ENCODE assay signal across 32 cellular contexts in the genomic region with DNA sequence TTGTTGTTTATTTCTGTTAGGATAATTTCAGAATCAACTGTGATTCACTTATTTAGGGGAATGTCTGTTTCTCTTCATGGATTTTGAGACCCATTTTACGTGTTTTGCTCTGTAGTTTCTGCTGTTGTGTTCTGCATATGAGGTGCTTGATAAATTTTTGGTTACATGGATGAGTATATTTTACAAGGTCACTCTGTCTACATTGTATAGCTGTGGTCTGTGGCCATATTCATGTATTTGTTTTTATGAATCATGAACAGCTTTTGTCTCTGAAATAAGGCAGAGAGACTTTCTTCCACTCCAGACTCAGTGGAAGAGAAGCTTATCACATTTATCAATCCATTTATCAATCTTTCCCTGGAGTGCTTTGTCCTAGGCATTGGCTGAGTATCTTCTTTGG. TPM values are rescaled to one million over a fixed set of nuclear protein-coding genes. Genes with fewer than 3 reads are reported as not detected.
A peak's percentile ranks its signal among the peaks of the same experiment; 100 is the strongest.
DNase-seq lines count a peak whose midpoint lies in the region; ATAC-seq and TF ChIP-seq lines count a peak whose summit lies in the region.
"Had no signal": no experiment of that assay in that cellular context is flagged by ENCODE, and none has a peak within 500 bp of the region (broad histone marks: within the 10 kb centered on the region; RNA-seq: fewer than 3 reads in every experiment).

No MANE protein-coding gene starts in this region.

- H3K27ac Mint-ChIP-seq in GM23338, result peak overlapping the region; percentile 2; the same call in 1 of the 2 replicates
- H3K27ac Mint-ChIP-seq in activated T-helper 17 cell treated with anti-CD3 and anti-CD28 coated beads, Interleukin-2, amount 50 U/mL, for 72 hours, result peak overlapping the region; percentile 92
- peak overlapping the region; percentile 71 for H3K27ac Mint-ChIP-seq in nephron progenitor cell
- H3K27ac Mint-ChIP-seq in effector memory CD8-positive, alpha-beta T cell, result no peak overlapping the region
- H3K27ac Mint-ChIP-seq: HFFc6, T-cell had no signal

- H3F3A ChIP-seq in GM23338 (replicated peaks; ENCODE audit: low read depth), result no peaks in the 10 kb centered on the region

- peaks cover 20 to 60% (median 43%) of the 10 kb centered on the region in 10 experiments for H3K4me1 ChIP-seq in BLaER1 treated with 17β-estradiol and CSF1 and Interleukin-3, amounts not matched to agents 10 nM and 100 nM
- peaks cover 14% of the 10 kb centered on the region for H3K4me1 ChIP-seq in GM23338 (ENCODE audit: insufficient read depth)
- H3K4me1 ChIP-seq: prostate gland had no signal

- ATAC-seq in GM23338 (no peak), GM18519 (IDR thresholded peaks at IDR 0.05; ENCODE audit: low FRiP score, unreplicated experiment) (no peak), GM21576 (IDR thresholded peaks at IDR 0.05; ENCODE audit: unreplicated experiment) (no peak)
- peak; percentile 51 for ATAC-seq in activated T-helper 17 cell treated with anti-CD3 and anti-CD28 coated beads, Interleukin-2, amount 50 U/mL, for 72 hours (replicated peaks)
- no peak for ATAC-seq in effector memory CD8-positive, alpha-beta T cell (replicated peaks)
- ATAC-seq: T-cell had no signal

- peak overlapping the region; percentile 32 to 73 (median 55); a peak in 16 of 22 replicates for H3K4me2 ChIP-seq in BLaER1 treated with 17β-estradiol and CSF1 and Interleukin-3, amounts not matched to agents 10 nM and 100 nM
- H3K4me2 ChIP-seq in GM23338, result no peak overlapping the region

- no peak overlapping the region for H3K4me3 ChIP-seq in BLaER1 treated with 17β-estradiol and CSF1 and Interleukin-3, amounts not matched to agents 10 nM and 100 nM
- H3K4me3 ChIP-seq in GM23338, result no peak overlapping the region
- H3K4me3 ChIP-seq: coronary artery, esophagus muscularis mucosa, left ventricle myocardium inferior, prostate gland, sigmoid colon, suprapubic skin, upper lobe of left lung had no signal

- peaks cover 94% of the 10 kb centered on the region for H3K79me2 ChIP-seq in GM23338 (replicated peaks; ENCODE audit: insufficient read depth)

- no peak overlapping the region for H2AFZ ChIP-seq in GM23338

- H3K27me3 ChIP-seq in BLaER1 treated with 17β-estradiol and CSF1 and Interleukin-3, amounts not matched to agents 10 nM and 100 nM, result no peaks in the 10 kb centered on the region
- no peaks in the 10 kb centered on the region for H3K27me3 ChIP-seq in GM23338 (ENCODE audit: insufficient read depth)
- H3K27me3 ChIP-seq: esophagus muscularis mucosa, sigmoid colon, suprapubic skin, upper lobe of left lung had no signal

- H3K36me3 Mint-ChIP-seq in GM23338 (ENCODE audit: low read depth) (no peaks in the 10 kb centered on the region), nephron progenitor cell (ENCODE audit: low read depth) (peaks cover 7% of the 10 kb centered on the region)
- peaks cover 6% of the 10 kb centered on the region for H3K36me3 Mint-ChIP-seq in activated T-helper 17 cell treated with anti-CD3 and anti-CD28 coated beads, Interleukin-2, amount 50 U/mL, for 72 hours (ENCODE audit: low read depth)
- no peaks in the 10 kb centered on the region for H3K36me3 Mint-ChIP-seq in effector memory CD8-positive, alpha-beta T cell (ENCODE audit: insufficient read depth)
- H3K36me3 Mint-ChIP-seq: T-cell had no signal

- no peaks in the 10 kb centered on the region for H3K9me3 Mint-ChIP-seq in GM23338
- no peaks in the 10 kb centered on the region for H3K9me3 Mint-ChIP-seq in activated T-helper 17 cell treated with anti-CD3 and anti-CD28 coated beads, Interleukin-2, amount 50 U/mL, for 72 hours
- H3K9me3 Mint-ChIP-seq in nephron progenitor cell, result no peaks in the 10 kb centered on the region
- no peaks in the 10 kb centered on the region for H3K9me3 Mint-ChIP-seq in effector memory CD8-positive, alpha-beta T cell
- H3K9me3 Mint-ChIP-seq: HFFc6, T-cell had no signal

- TF ChIP-seq CTCF in GM23338 (conservative IDR thresholded peaks at IDR 0.05; ENCODE audit: low read depth in 2 of 2) (no peak), nephron progenitor cell (IDR thresholded peaks at IDR 0.05) (no peak)

- H3K27ac ChIP-seq in BLaER1 treated with 17β-estradiol and CSF1 and Interleukin-3, amounts not matched to agents 10 nM and 100 nM, result peak overlapping the region in 1 of 11 experiments; percentile 14; a peak in 1 of 22 replicates
- H3K27ac ChIP-seq in GM23338 (ENCODE audit: low read depth), result no peak overlapping the region
- H3K27ac ChIP-seq: coronary artery, esophagus muscularis mucosa, left ventricle myocardium inferior, prostate gland, sigmoid colon, suprapubic skin had no signal

- peaks cover 34% of the 10 kb centered on the region for H3K4me1 Mint-ChIP-seq in GM23338
- peaks cover 45% of the 10 kb centered on the region for H3K4me1 Mint-ChIP-seq in activated T-helper 17 cell treated with anti-CD3 and anti-CD28 coated beads, Interleukin-2, amount 50 U/mL, for 72 hours
- H3K4me1 Mint-ChIP-seq in nephron progenitor cell, result peaks cover 14% of the 10 kb centered on the region
- H3K4me1 Mint-ChIP-seq in effector memory CD8-positive, alpha-beta T cell (ENCODE audit: low read depth in 2 of 2), result peaks cover 27 to 58% of the 10 kb centered on the region in 2 donors

- no peak for DNase-seq in GM23338 (ENCODE audit: low spot score)
- no peak for DNase-seq in nephron progenitor cell
- no peak for DNase-seq in activated naive CD4-positive, alpha-beta T cell treated with anti-CD3 and anti-CD28 coated beads, Interleukin-2, amount 50 U/mL, for 16 hours
- no peak for DNase-seq in effector memory CD8-positive, alpha-beta T cell
- DNase-seq: activated CD4-positive, alpha-beta T cell treated with anti-CD3 and anti-CD28 coated beads, Interleukin-2, amount 50 U/mL, for 4 hours; activated CD4-positive, CD25-positive, alpha-beta regulatory T cell; activated gamma-delta T cell treated with Interleukin-2 at 50 U/mL for 16 hours; caudate nucleus; DMS53; foreskin fibroblast; head of caudate nucleus; HFFc6; islet precursor cell; left ventricle myocardium inferior; mesendoderm; NCI-H1092; NCI-H187; NCI-H446 treated with DMSO at 0.1 percent for 48 hours; NCI-H774; occipital lobe; sigmoid colon; stimulated activated CD4-positive, alpha-beta T cell treated with anti-CD3 and anti-CD28 coated beads, Interleukin-4, amount 100 ng/mL, for 24 hours; T-cell; upper lobe of left lung had no signal

- no peaks in the 10 kb centered on the region for H3K9me3 ChIP-seq in BLaER1 treated with 17β-estradiol and CSF1 and Interleukin-3, amounts not matched to agents 10 nM and 100 nM (replicated peaks in 1 of 11)
- H3K9me3 ChIP-seq: esophagus muscularis mucosa, left ventricle myocardium inferior, prostate gland, sigmoid colon, suprapubic skin, upper lobe of left lung had no signal

- H4K20me1 ChIP-seq in BLaER1 treated with 17β-estradiol and CSF1 and Interleukin-3, amounts not matched to agents 10 nM and 100 nM, result peaks cover 36 to 100% (median 93%) of the 10 kb centered on the region in 11 experiments
- peaks cover 16% of the 10 kb centered on the region; the same call in 1 of the 2 replicates for H4K20me1 ChIP-seq in GM23338 (replicated peaks; ENCODE audit: insufficient read depth)

- no peaks in the 10 kb centered on the region for H3K9me2 ChIP-seq in GM23338 (ENCODE audit: insufficient read depth)

- H3K4me3 Mint-ChIP-seq in GM23338, result no peak overlapping the region
- peak overlapping the region; percentile 61 for H3K4me3 Mint-ChIP-seq in activated T-helper 17 cell treated with anti-CD3 and anti-CD28 coated beads, Interleukin-2, amount 50 U/mL, for 72 hours
- H3K4me3 Mint-ChIP-seq in nephron progenitor cell, result no peak overlapping the region
- H3K4me3 Mint-ChIP-seq in effector memory CD8-positive, alpha-beta T cell, result no peak overlapping the region
- H3K4me3 Mint-ChIP-seq: HFFc6, T-cell had no signal

- H3K36me3 ChIP-seq in BLaER1 treated with 17β-estradiol and CSF1 and Interleukin-3, amounts not matched to agents 10 nM and 100 nM, result peaks cover 0 to 7% (median 0%) of the 10 kb centered on the region in 11 experiments; a peak in 2 of 22 replicates
- no peaks in the 10 kb centered on the region for H3K36me3 ChIP-seq in GM23338 (ENCODE audit: insufficient read depth)
- H3K36me3 ChIP-seq: esophagus muscularis mucosa, left ventricle myocardium inferior, prostate gland, sigmoid colon, suprapubic skin, upper lobe of left lung had no signal

- H3K27me3 Mint-ChIP-seq in GM23338 (ENCODE audit: insufficient read depth, low read depth, poor library complexity) (peaks cover 2% of the 10 kb centered on the region), nephron progenitor cell (ENCODE audit: low read depth, poor library complexity) (no peaks in the 10 kb centered on the region)
- no peaks in the 10 kb centered on the region for H3K27me3 Mint-ChIP-seq in activated T-helper 17 cell treated with anti-CD3 and anti-CD28 coated beads, Interleukin-2, amount 50 U/mL, for 72 hours
- no peaks in the 10 kb centered on the region for H3K27me3 Mint-ChIP-seq in effector memory CD8-positive, alpha-beta T cell
- H3K27me3 Mint-ChIP-seq: T-cell had no signal

- no peak overlapping the region; a peak in 1 of 22 replicates for H3K9ac ChIP-seq in BLaER1 treated with 17β-estradiol and CSF1 and Interleukin-3, amounts not matched to agents 10 nM and 100 nM

TF ChIP-seq in GM23338, 12 proteins besides CTCF, POLR2A, EP300 and RAD21:
- TF ChIP-seq NANOG (IDR thresholded peaks at IDR 0.05; ENCODE audit: borderline replicate concordance), result no peak
- TF ChIP-seq POLR2AphosphoS5 (IDR thresholded peaks at IDR 0.05; ENCODE audit: low read depth), result no peak
- no peak for TF ChIP-seq JUNB (IDR thresholded peaks at IDR 0.05; ENCODE audit: unreplicated experiment)
- no peak for TF ChIP-seq ZNF331 (CRISPR knock-in tag; IDR thresholded peaks at IDR 0.05; ENCODE audit: low read depth)
- no peak for TF ChIP-seq STAT1 (IDR thresholded peaks at IDR 0.05; ENCODE audit: unreplicated experiment)
- no peak for TF ChIP-seq EZH2 (IDR thresholded peaks at IDR 0.05; ENCODE audit: low read depth, unreplicated experiment)

RNA-seq across cellular contexts. Expression of gene PDS5B, which starts 56.6 kb away (rescaled TPM):
- 43.9 and 44.2 TPM in 2 replicates for total RNA-seq in GM23338 (2014; rRNA removed; shearing (Covaris generic))
- polyA plus RNA-seq in GM23338 (2016; fragmentation: Nextera tagmentation; extraction: Ambion mirVana), result 35.8 and 46.5 TPM in 2 replicates
- total RNA-seq in activated T-helper 17 cell treated with anti-CD3 and anti-CD28 coated beads, Interleukin-2, amount 50 U/mL, for 72 hours, result 10 to 100 TPM; 55.6 to 62.2 TPM

Comparison
In these comparisons a context has a peak if more than half of its experiments do, and no peak if none do; other contexts are left out.
1. H3K27ac Mint-ChIP-seq: peak in GM23338 (single experiment), activated T-helper 17 cell treated with anti-CD3 and anti-CD28 coated beads, Interleukin-2, amount 50 U/mL, for 72 hours (single experiment) and nephron progenitor cell (single experiment); none in effector memory CD8-positive, alpha-beta T cell (0 of 2).